10 cellular contexts compared by ENCODE assay signal in the genomic region with DNA sequence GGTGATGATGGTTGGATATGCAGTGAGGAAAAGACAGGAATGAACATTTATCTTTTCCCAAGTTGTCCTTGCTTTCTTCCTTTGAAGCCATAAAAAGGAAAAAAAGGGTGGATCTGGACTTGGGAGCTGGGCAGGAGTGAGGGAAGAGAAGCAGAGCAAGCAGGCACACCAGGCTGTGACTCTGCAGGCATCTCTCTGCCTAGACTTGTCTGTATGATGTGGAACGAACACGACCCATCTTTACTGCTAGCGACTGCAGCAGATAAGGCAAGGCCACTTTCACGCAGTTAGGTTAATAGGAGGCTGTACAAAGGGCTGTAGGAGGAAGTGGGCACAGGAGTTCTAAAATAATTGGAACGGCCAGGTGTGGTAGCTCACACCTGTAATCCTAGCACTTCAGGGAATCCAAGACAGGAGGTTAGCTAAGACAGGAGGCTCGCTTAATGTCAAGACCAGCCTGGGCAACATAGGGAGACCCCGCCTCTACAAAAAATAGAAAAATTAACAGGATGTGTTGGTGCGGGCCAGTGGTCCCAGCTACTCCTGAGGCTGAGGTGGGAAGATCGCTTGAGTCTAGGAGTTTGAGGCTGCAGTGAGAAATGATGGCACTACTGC. TPM values are rescaled to one million over a fixed set of nuclear protein-coding genes. Genes with fewer than 3 reads are reported as not detected.
A peak's percentile ranks its signal among the peaks of the same experiment; 100 is the strongest.
DNase-seq lines count a peak whose midpoint lies in the region; ATAC-seq and TF ChIP-seq lines count a peak whose summit lies in the region.
"Had no signal": no experiment of that assay in that cellular context is flagged by ENCODE, and none has a peak within 500 bp of the region (broad histone marks: within the 10 kb centered on the region; RNA-seq: fewer than 3 reads in every experiment).

No MANE protein-coding gene starts in this region.

- peaks cover 13% of the 10 kb centered on the region for H3K36me3 Mint-ChIP-seq in activated naive CD4-positive, alpha-beta T cell treated with anti-CD3 and anti-CD28 coated beads, Interleukin-2, amount 50 U/mL, for 24 hours
- H3K36me3 Mint-ChIP-seq in T-cell: no peaks in the 10 kb centered on the region
- peaks cover 5% of the 10 kb centered on the region for H3K36me3 Mint-ChIP-seq in glutamatergic neuron (ENCODE audit: unreplicated experiment)
- peaks cover 12% of the 10 kb centered on the region for H3K36me3 Mint-ChIP-seq in stimulated activated memory B cell treated with anti-CD40 and anti-IgM and Interleukin-4, amounts not matched to agents 10 μg/mL and 1 μg/mL and 100 μg/mL, for 72 hours

- POLR2A ChIA-PET in T-cell (lab: Charles Lee): interaction anchor here (0.6 to 2.1 kb wide), 6 partner anchors 14 to 335 kb away, joined by 3 to 13 read pairs (median 4); a partner anchor contains a TSS

- no peak for TF ChIP-seq CTCF in glutamatergic neuron (IDR thresholded peaks at IDR 0.05; ENCODE audit: partially characterized antibody, unreplicated experiment)

- CTCF ChIA-PET in T-cell (lab: Charles Lee): interaction anchor here in 1 of 2 donors (0.7 to 1.8 kb wide), 11 partner anchors 16 to 1424 kb away, joined by 3 to 7 read pairs (median 4); a partner anchor contains a TSS

- peaks cover 1% of the 10 kb centered on the region for H3K27me3 Mint-ChIP-seq in activated naive CD4-positive, alpha-beta T cell treated with anti-CD3 and anti-CD28 coated beads, Interleukin-2, amount 50 U/mL, for 24 hours
- H3K27me3 Mint-ChIP-seq in T-cell (peaks cover 0 to 6% of the 10 kb centered on the region in 2 donors), glutamatergic neuron (ENCODE audit: unreplicated experiment) (peaks cover 5% of the 10 kb centered on the region)
- peaks cover 23% of the 10 kb centered on the region for H3K27me3 Mint-ChIP-seq in stimulated activated memory B cell treated with anti-CD40 and anti-IgM and Interleukin-4, amounts not matched to agents 10 μg/mL and 1 μg/mL and 100 μg/mL, for 72 hours

- no peak for ATAC-seq in T-cell (replicated peaks in 1 of 4)
- no peak for ATAC-seq in stimulated activated memory B cell treated with anti-CD40 and anti-IgM and Interleukin-4, amounts not matched to agents 10 μg/mL and 1 μg/mL and 100 μg/mL, for 72 hours
- no peak for ATAC-seq in GM18498 (IDR thresholded peaks at IDR 0.05; ENCODE audit: unreplicated experiment)
- no peak for ATAC-seq in HG03135 (IDR thresholded peaks at IDR 0.05; ENCODE audit: unreplicated experiment)

- H3K9me3 Mint-ChIP-seq in activated naive CD4-positive, alpha-beta T cell treated with anti-CD3 and anti-CD28 coated beads, Interleukin-2, amount 50 U/mL, for 24 hours: no peaks in the 10 kb centered on the region
- H3K9me3 Mint-ChIP-seq in T-cell (peaks cover 4 to 10% (median 6%) of the 10 kb centered on the region in 3 donors), glutamatergic neuron (ENCODE audit: unreplicated experiment) (peaks cover 4% of the 10 kb centered on the region)
- H3K9me3 Mint-ChIP-seq in stimulated activated memory B cell treated with anti-CD40 and anti-IgM and Interleukin-4, amounts not matched to agents 10 μg/mL and 1 μg/mL and 100 μg/mL, for 72 hours: no peaks in the 10 kb centered on the region

- no peak overlapping the region for H3K27ac Mint-ChIP-seq in activated naive CD4-positive, alpha-beta T cell treated with anti-CD3 and anti-CD28 coated beads, Interleukin-2, amount 50 U/mL, for 24 hours
- peak overlapping the region in 1 of 2 donors; percentile 16 for H3K27ac Mint-ChIP-seq in T-cell
- no peak overlapping the region for H3K27ac Mint-ChIP-seq in glutamatergic neuron (ENCODE audit: unreplicated experiment)
- H3K27ac Mint-ChIP-seq in stimulated activated memory B cell treated with anti-CD40 and anti-IgM and Interleukin-4, amounts not matched to agents 10 μg/mL and 1 μg/mL and 100 μg/mL, for 72 hours: peak overlapping the region; percentile 77

- no peak for DNase-seq in activated naive CD4-positive, alpha-beta T cell treated with anti-CD3 and anti-CD28 coated beads, Interleukin-2, amount 50 U/mL, for 16 hours
- DNase-seq in T-cell (no peak), glutamatergic neuron (no peak), midbrain (lab: John Stamatoyannopoulos, UW) (no peak)
- DNase-seq: BE2C; central memory CD4-positive, alpha-beta T cell had no signal

- H3K4me1 Mint-ChIP-seq in activated naive CD4-positive, alpha-beta T cell treated with anti-CD3 and anti-CD28 coated beads, Interleukin-2, amount 50 U/mL, for 24 hours: peaks cover 38% of the 10 kb centered on the region
- peaks cover 33 to 40% (median 38%) of the 10 kb centered on the region in 3 donors for H3K4me1 Mint-ChIP-seq in T-cell
- H3K4me1 Mint-ChIP-seq in glutamatergic neuron (ENCODE audit: low read depth, unreplicated experiment): peaks cover 10% of the 10 kb centered on the region
- H3K4me1 Mint-ChIP-seq in stimulated activated memory B cell treated with anti-CD40 and anti-IgM and Interleukin-4, amounts not matched to agents 10 μg/mL and 1 μg/mL and 100 μg/mL, for 72 hours: peaks cover 35% of the 10 kb centered on the region

- H3K4me3 Mint-ChIP-seq in activated naive CD4-positive, alpha-beta T cell treated with anti-CD3 and anti-CD28 coated beads, Interleukin-2, amount 50 U/mL, for 24 hours: peak overlapping the region; percentile 89
- H3K4me3 Mint-ChIP-seq in T-cell (peak overlapping the region; percentile 82 to 90 (median 85)), glutamatergic neuron (ENCODE audit: unreplicated experiment) (peak overlapping the region; percentile 78)
- H3K4me3 Mint-ChIP-seq in stimulated activated memory B cell treated with anti-CD40 and anti-IgM and Interleukin-4, amounts not matched to agents 10 μg/mL and 1 μg/mL and 100 μg/mL, for 72 hours: peak overlapping the region; percentile 50

RNA-seq across cellular contexts. Expression of a gene that starts 1.0 kb away (rescaled TPM):
- total RNA-seq in T-cell (10 to 100 TPM; 69.0 to 84.8 (median 75.7) TPM), glutamatergic neuron (ENCODE audit: unreplicated experiment) (43.7 TPM)
